Comparison of ENCODE assay signal across 22 cellular contexts in the genomic region with DNA sequence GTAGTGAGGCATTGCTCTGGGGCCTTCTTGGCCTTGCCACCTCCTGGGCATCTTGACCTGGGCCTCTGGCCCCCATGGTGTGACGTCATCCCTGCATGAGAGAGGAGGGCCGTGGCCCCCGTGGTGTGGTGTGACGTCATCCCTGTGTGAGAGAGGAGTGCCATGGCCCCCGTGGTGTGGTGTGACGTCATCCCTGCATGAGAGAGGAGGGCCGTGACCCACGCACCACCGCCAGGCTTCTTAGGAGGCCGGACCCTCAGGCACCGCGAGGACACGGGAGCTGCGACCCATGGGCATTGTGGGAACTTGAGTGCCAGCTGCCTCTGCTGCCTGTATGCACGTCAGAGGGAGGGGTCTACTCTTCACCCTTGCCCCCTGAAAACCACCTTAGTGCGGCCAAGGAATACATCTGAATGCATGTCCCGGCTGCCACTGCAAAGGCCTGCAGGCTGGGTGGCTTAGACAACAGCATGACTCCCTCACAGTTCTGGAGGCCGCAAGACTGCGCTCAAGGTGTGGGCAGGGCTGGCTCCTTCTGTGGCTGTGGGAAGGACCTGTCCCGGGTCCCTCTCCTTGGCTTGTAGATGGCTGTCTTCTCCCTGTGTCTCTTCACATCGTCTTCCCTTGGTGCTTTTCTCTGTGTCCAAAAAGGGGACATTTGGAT. TPM values are rescaled to one million over a fixed set of nuclear protein-coding genes. Genes with fewer than 3 reads are reported as not detected.
"Had no signal": no experiment of that assay in that cellular context is flagged by ENCODE, and none has a peak within 500 bp of the region (broad histone marks: within the 10 kb centered on the region; RNA-seq: fewer than 3 reads in every experiment).

No MANE protein-coding gene starts in this region.

- H2AFZ ChIP-seq: parathyroid adenoma had no signal

- H3K4me1 ChIP-seq: heart left ventricle, parathyroid adenoma, right lobe of liver, stomach, suprapubic skin, tibial nerve had no signal

- H3K79me2 ChIP-seq: parathyroid adenoma had no signal

- FAIRE-seq: keratinocyte, small intestine, urothelium cell line had no signal

- ATAC-seq: activated CD8-positive, alpha-beta memory T cell treated with anti-CD3 and anti-CD28 coated beads, Interleukin-2, amount 10 ng/mL, durations not matched to agents 7 days and 5 days; activated CD8-positive, alpha-beta T cell treated with anti-CD3 and anti-CD28 coated beads for 36 hours; stimulated activated memory B cell treated with anti-CD40 and anti-IgM and Interleukin-4, amounts not matched to agents 10 μg/mL and 1 μg/mL and 100 μg/mL, for 72 hours had no signal

- H3K27me3 ChIP-seq: right lobe of liver had no signal

- H3K4me3 ChIP-seq: heart left ventricle, right lobe of liver, stomach, suprapubic skin, tibial nerve had no signal

- DNase-seq: activated CD4-positive, alpha-beta T cell treated with anti-CD3 and anti-CD28 coated beads, Interleukin-2, amount 10 ng/mL, durations not matched to agents 7 days and 5 days; activated CD8-positive, alpha-beta memory T cell treated with anti-CD3 and anti-CD28 coated beads, Interleukin-2, amount 10 ng/mL, durations not matched to agents 7 days and 5 days; activated CD8-positive, alpha-beta T cell treated with anti-CD3 and anti-CD28 coated beads for 36 hours; activated effector memory CD4-positive, alpha-beta T cell treated with anti-CD3 and anti-CD28 coated beads, Interleukin-2, amount 50 U/mL, for 16 hours; activated T-cell treated with anti-CD3 and anti-CD28 coated beads for 4 hours; anterior cingulate cortex; cortex of kidney; mammary epithelial cell; small intestine; stimulated activated CD4-positive, alpha-beta T cell treated with anti-CD3 and anti-CD28 coated beads, Interleukin-15, amount 100 ng/mL, for 24 hours; stomach had no signal

- H3K9ac ChIP-seq: parathyroid adenoma had no signal

- H3K9me3 ChIP-seq: heart left ventricle, right lobe of liver, stomach, suprapubic skin had no signal

- H3K27ac ChIP-seq: heart left ventricle, parathyroid adenoma, right lobe of liver, stomach, suprapubic skin, tibial nerve had no signal

- H3K36me3 ChIP-seq: heart left ventricle, right lobe of liver, stomach, suprapubic skin, tibial nerve had no signal

RNA-seq across cellular contexts. Expression of a gene that starts 20.8 kb away (rescaled TPM):
- total RNA-seq: activated CD4-positive, alpha-beta T cell treated with anti-CD3 and anti-CD28 coated beads, Interleukin-2, amount 10 ng/mL, durations not matched to agents 7 days and 5 days; activated CD8-positive, alpha-beta memory T cell treated with anti-CD3 and anti-CD28 coated beads, Interleukin-2, amount 10 ng/mL, durations not matched to agents 7 days and 5 days; activated CD8-positive, alpha-beta T cell treated with anti-CD3 and anti-CD28 coated beads for 36 hours; epithelial cell of proximal tubule; fibroblast of villous mesenchyme; mammary epithelial cell; mesothelial cell of epicardium; right lobe of liver; stomach; suprapubic skin; tibial nerve had no signal
- polyA plus RNA-seq: heart left ventricle, keratinocyte, mammary epithelial cell, small intestine, stomach had no signal
